ENCODE assay signal across 14 cellular contexts in the genomic region with DNA sequence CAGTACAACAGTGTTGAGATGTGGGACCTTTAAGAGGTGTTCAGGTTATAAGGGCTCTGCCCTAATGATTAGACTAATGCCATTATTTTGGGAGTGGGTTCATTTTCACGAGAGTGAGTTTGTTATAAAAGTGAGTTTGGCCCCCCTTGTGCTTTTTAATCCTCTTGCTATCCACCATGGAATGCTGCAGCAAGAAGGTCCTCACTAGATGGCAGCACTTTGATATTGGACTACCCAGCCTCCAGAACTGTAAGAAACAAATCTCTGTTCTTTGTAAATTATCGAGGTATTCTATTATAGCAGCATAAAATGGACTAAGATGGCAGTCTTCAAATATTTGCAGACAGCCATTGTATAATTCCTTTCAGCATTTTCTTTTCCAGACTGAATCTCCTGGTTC.
DNase-seq lines count a peak whose midpoint lies in the region; ATAC-seq and TF ChIP-seq lines count a peak whose summit lies in the region.
"Had no signal": no experiment of that assay in that cellular context is flagged by ENCODE, and none has a peak within 500 bp of the region (broad histone marks: within the 10 kb centered on the region; RNA-seq: fewer than 3 reads in every experiment).

No MANE protein-coding gene starts in this region.

- TF ChIP-seq CTCF in 22Rv1 (IDR thresholded peaks at IDR 0.05) (peak; percentile 63), GM12875 (IDR thresholded peaks at IDR 0.05; ENCODE audit: borderline replicate concordance, insufficient read depth, low read depth, low read length) (peak; percentile 30; the same call in 1 of the 2 replicates), OCI-LY7 (conservative IDR thresholded peaks at IDR 0.05; ENCODE audit: low read length) (peak; percentile 65), fibroblast of pulmonary artery (IDR thresholded peaks at IDR 0.05; ENCODE audit: low read length, missing control alignments) (peak; percentile 52)

- POLR2A ChIA-PET in OCI-LY7 (lab: Charles Lee), result no interaction called here

- H3K4me2 ChIP-seq in OCI-LY7 (ENCODE audit: low read length), result no peak overlapping the region

- no peak for DNase-seq in OCI-LY7 (ENCODE audit: low spot score)
- peak; percentile 52 for DNase-seq in fibroblast of pulmonary artery (ENCODE audit: low read depth)
- DNase-seq in hypothalamus (lab: John Stamatoyannopoulos, UW), result no peak
- DNase-seq in aorta, result no peak
- no peak for DNase-seq in retina
- DNase-seq: activated CD4-positive, alpha-beta T cell treated with anti-CD3 and anti-CD28 coated beads for 1 hour; CD4-positive, CD25-positive, alpha-beta regulatory T cell; foreskin melanocyte; natural killer cell; NCI-H2107 had no signal

- 40 to 50% methylated on average over 2 of the region's 2 CpGs for whole genome bisulfite sequencing in aorta, 2 donors

- ATAC-seq in GM21360 (IDR thresholded peaks at IDR 0.05; ENCODE audit: unreplicated experiment) (no peak), aorta (ENCODE audit: low FRiP score) (no peak)
- ATAC-seq: natural killer cell had no signal

- H3K36me3 ChIP-seq in OCI-LY7 (ENCODE audit: insufficient read depth, low read length) (no peaks in the 10 kb centered on the region), aorta (ENCODE audit: control insufficient read depth in 1 of 2, insufficient read depth in 2 of 2, low read length in 1 of 2) (no peaks in the 10 kb centered on the region)
- H3K36me3 ChIP-seq: vagina had no signal

- H3K79me2 ChIP-seq in OCI-LY7 (ENCODE audit: insufficient read depth, low read depth, low read length), result no peaks in the 10 kb centered on the region

- intact Hi-C loops in OCI-LY7 (cut with micrococcal nuclease; ENCODE audit: unreplicated experiment), result no loop called here
- intact Hi-C loops in aorta (cut with DNase I), result no loop called here

- H4K20me1 ChIP-seq in OCI-LY7 (ENCODE audit: insufficient read depth, low read length), result no peaks in the 10 kb centered on the region

- no peak overlapping the region for H3K4me3 ChIP-seq in GM12875 (ENCODE audit: low read depth, low read length)
- H3K4me3 ChIP-seq in OCI-LY7 (ENCODE audit: low read depth, low read length, poor library complexity, severe bottlenecking), result no peak overlapping the region
- no peak overlapping the region for H3K4me3 ChIP-seq in fibroblast of pulmonary artery (replicated peaks; ENCODE audit: low read depth, low read length)
- H3K4me3 ChIP-seq in aorta (ENCODE audit: low read length in 2 of 2), result no peak overlapping the region
- H3K4me3 ChIP-seq: vagina had no signal

- BruUV-seq in OCI-LY7 (replicated peaks; lab: Mats Ljungman, UMichigan), result no TSS peak

- H3K9me2 ChIP-seq in OCI-LY7 (ENCODE audit: insufficient read depth, low read length), result no peaks in the 10 kb centered on the region

- H3K27ac ChIP-seq in 22Rv1 (no peak overlapping the region), OCI-LY7 (ENCODE audit: low read depth, low read length, poor library complexity, severe bottlenecking) (no peak overlapping the region), aorta (ENCODE audit: low read depth in 1 of 2, low read length in 2 of 2) (no peak overlapping the region)
- H3K27ac ChIP-seq: vagina had no signal

- H3K9me3 ChIP-seq in OCI-LY7 (ENCODE audit: low read length) (no peaks in the 10 kb centered on the region), aorta (ENCODE audit: control insufficient read depth, low read length) (peaks cover 1% of the 10 kb centered on the region)
- H3K9me3 ChIP-seq: vagina had no signal

- H3K27me3 ChIP-seq in aorta (ENCODE audit: control insufficient read depth in 1 of 2, insufficient read depth in 2 of 2, low read length in 1 of 2), result no peaks in the 10 kb centered on the region
- H3K27me3 ChIP-seq: vagina had no signal

- no peak overlapping the region for H2AFZ ChIP-seq in OCI-LY7 (ENCODE audit: low read length)

- CTCF ChIA-PET in OCI-LY7 (lab: Charles Lee; ENCODE audit: unreplicated experiment), result no interaction called here

- H3K4me1 ChIP-seq in OCI-LY7 (ENCODE audit: insufficient read depth, low read length, poor library complexity, severe bottlenecking), result no peaks in the 10 kb centered on the region
- H3K4me1 ChIP-seq in aorta (ENCODE audit: control insufficient read depth in 1 of 2, insufficient read depth in 2 of 2, low read length in 2 of 2), result no peaks in the 10 kb centered on the region
- H3K4me1 ChIP-seq: vagina had no signal
